Comparison of ENCODE assay signal across 8 cellular contexts in genomic region chr16:87951550-87952538, GRCh38. TPM values are rescaled to one million over a fixed set of nuclear protein-coding genes. Genes with fewer than 3 reads are reported as not detected.
DNase-seq lines count a peak whose midpoint lies in the region; ATAC-seq lines count a peak whose summit lies in the region.

No MANE protein-coding gene starts in this region.

- H3K4me1 Mint-ChIP-seq in naive thymus-derived CD4-positive, alpha-beta T cell: peaks cover 31 to 73% (median 52%) of the 10 kb centered on the region in 7 donors

- peaks cover 0 to 2% (median 0%) of the 10 kb centered on the region in 11 donors for H3K9me3 Mint-ChIP-seq in naive thymus-derived CD4-positive, alpha-beta T cell

- peak; percentile 4 for ATAC-seq in HG02588 (IDR thresholded peaks at IDR 0.05; ENCODE audit: unreplicated experiment)
- no peak for ATAC-seq in naive thymus-derived CD4-positive, alpha-beta T cell

- POLR2A ChIA-PET in naive thymus-derived CD4-positive, alpha-beta T cell (lab: Charles Lee): interaction anchor here (0.6 to 1.2 kb wide), 12 partner anchors 9 to 635 kb away, joined by 3 to 7 read pairs (median 4); partner anchors contain the start of genes C16orf95, SLC7A5 and ZFPM1

- peak overlapping the region; percentile 84 for H3K9ac ChIP-seq in endocrine pancreas (ENCODE audit: control insufficient read depth, insufficient read depth, low read length)

- H3K27me3 Mint-ChIP-seq in naive thymus-derived CD4-positive, alpha-beta T cell: peaks cover 0 to 8% (median 2%) of the 10 kb centered on the region in 5 donors

- H3K4me3 Mint-ChIP-seq in naive thymus-derived CD4-positive, alpha-beta T cell: peak overlapping the region; percentile 86 to 100 (median 96)

- H3K27me3 ChIP-seq in SJCRH30 (no peaks in the 10 kb centered on the region), endocrine pancreas (ENCODE audit: control insufficient read depth, insufficient read depth, low read length) (no peaks in the 10 kb centered on the region)
- H3K27me3 ChIP-seq in naive thymus-derived CD4-positive, alpha-beta T cell (ENCODE audit: control insufficient read depth in 2 of 2, insufficient read depth in 2 of 2, low read length in 2 of 2): no peaks in the 10 kb centered on the region

- H3K27ac ChIP-seq in SJCRH30: peak overlapping the region; percentile 86
- H3K27ac ChIP-seq in naive thymus-derived CD4-positive, alpha-beta T cell (ENCODE audit: low read depth, low read length): peak overlapping the region; percentile 90

- H3K27ac Mint-ChIP-seq in naive thymus-derived CD4-positive, alpha-beta T cell: peak overlapping the region; percentile 78 to 100 (median 94)

- peaks cover 0 to 23% (median 6%) of the 10 kb centered on the region in 5 donors for H3K36me3 Mint-ChIP-seq in naive thymus-derived CD4-positive, alpha-beta T cell

- DNase-seq in NCI-H1417 (lab: John Stamatoyannopoulos, UW) (peak in 2 of 3 experiments; percentile 62 to 66), NCI-H1417 treated with DMSO at 0.1 percent for 48 hours (lab: John Stamatoyannopoulos, UW) (no peak), SJCRH30 (peak in 1 of 2 experiments; percentile 13), cerebellum (ENCODE audit: low spot score) (no peak)
- peak in 1 of 9 donors; percentile 42 for DNase-seq in naive thymus-derived CD4-positive, alpha-beta T cell
- no peak for DNase-seq in central memory CD4-positive, alpha-beta T cell

- H3K36me3 ChIP-seq in SJCRH30: no peaks in the 10 kb centered on the region; the same call in 1 of the 2 replicates
- H3K36me3 ChIP-seq in endocrine pancreas (ENCODE audit: control insufficient read depth, insufficient read depth, low read length): no peaks in the 10 kb centered on the region
- peaks cover 0 to 16% (median 0%) of the 10 kb centered on the region in 3 experiments for H3K36me3 ChIP-seq in naive thymus-derived CD4-positive, alpha-beta T cell (ENCODE audit: control insufficient read depth in 2 of 3, insufficient read depth in 3 of 3, low read length in 3 of 3)

- H3K4me1 ChIP-seq in SJCRH30: no peaks in the 10 kb centered on the region
- no peaks in the 10 kb centered on the region for H3K4me1 ChIP-seq in endocrine pancreas (ENCODE audit: control insufficient read depth, insufficient read depth, low read length)
- H3K4me1 ChIP-seq in naive thymus-derived CD4-positive, alpha-beta T cell (ENCODE audit: control insufficient read depth in 2 of 2, insufficient read depth in 2 of 2, low read length in 2 of 2): peaks cover 22 to 42% of the 10 kb centered on the region in 2 donors

- H3K4me3 ChIP-seq in SJCRH30: peak overlapping the region; percentile 68
- peak overlapping the region; percentile 81 for H3K4me3 ChIP-seq in endocrine pancreas (ENCODE audit: control insufficient read depth, insufficient read depth, low read length)
- H3K4me3 ChIP-seq in naive thymus-derived CD4-positive, alpha-beta T cell (ENCODE audit: low read length): peak overlapping the region; percentile 59

- CTCF ChIA-PET in naive thymus-derived CD4-positive, alpha-beta T cell (lab: Charles Lee): interaction anchor here (0.6 kb wide), 1 partner anchor 12 kb away, joined by 3 read pairs; no protein-coding TSS in a partner anchor

- H3K9me3 ChIP-seq in SJCRH30 (replicated peaks): no peaks in the 10 kb centered on the region
- H3K9me3 ChIP-seq in endocrine pancreas (ENCODE audit: control insufficient read depth, low read length): no peaks in the 10 kb centered on the region
- no peaks in the 10 kb centered on the region for H3K9me3 ChIP-seq in naive thymus-derived CD4-positive, alpha-beta T cell (ENCODE audit: control insufficient read depth in 2 of 3, low read length in 3 of 3)

- intact Hi-C loops in naive thymus-derived CD4-positive, alpha-beta T cell (cut with micrococcal nuclease): loop anchor here (1.0 to 10.0 kb wide), 16 partner anchors 55 to 1610 kb away; partner anchors contain the start of genes FBXO31 (in 2 of the 2), SLC7A5 (in 2 of the 2), C16orf95 (in 1 of the 2) and CTU2 (in 1 of the 2)

RNA-seq across cellular contexts. Expression of gene BANP, which starts 0.6 kb away (rescaled TPM):
- 18.4 and 20.2 TPM in 2 replicates for total RNA-seq in SJCRH30 (2014; rRNA removed; shearing (Covaris generic))
- 10 to 100 TPM; 43.6 to 81.2 (median 68.5) TPM for total RNA-seq in naive thymus-derived CD4-positive, alpha-beta T cell
- polyA plus RNA-seq in naive thymus-derived CD4-positive, alpha-beta T cell: 10 to 100 TPM; 17.2 to 28.9 TPM
- total RNA-seq in cerebellum: 39.1 TPM

RNA-seq across cellular contexts. Expression of gene CA5A, which starts 15.5 kb away (rescaled TPM):
- not detected in 2 replicates for total RNA-seq in SJCRH30 (2014; rRNA removed; shearing (Covaris generic))
- not detected for total RNA-seq in naive thymus-derived CD4-positive, alpha-beta T cell
- polyA plus RNA-seq in naive thymus-derived CD4-positive, alpha-beta T cell: not detected
- not detected for total RNA-seq in cerebellum

Comparison
In these comparisons a context has a peak if more than half of its experiments do, and no peak if none do; other contexts are left out.
1. DNase-seq: peak in NCI-H1417 (2 of 3); none in NCI-H1417 treated with DMSO at 0.1 percent for 48 hours (single experiment), central memory CD4-positive, alpha-beta T cell (single experiment) and cerebellum (single experiment).
2. Peak in every context shown above with its lines, with median percentiles within 50 percentile points of each other: H3K4me3 ChIP-seq.